Comparison of ENCODE assay signal across 1 cellular context in genomic region chr2:132845339-132845738, GRCh38.
TF ChIP-seq lines count a peak whose summit lies in the region.

No MANE protein-coding gene starts in this region.

TF ChIP-seq in A549, 52 proteins besides CTCF, POLR2A, EP300 and RAD21:
- no peak for TF ChIP-seq HMGXB4 (CRISPR knock-in tag; IDR thresholded peaks at IDR 0.05; ENCODE audit: borderline replicate concordance)
- TF ChIP-seq MAFK (IDR thresholded peaks at IDR 0.05; ENCODE audit: partially characterized antibody), result peak; percentile 40
